ENCODE assay signal across 11 cellular contexts in the genomic region with DNA sequence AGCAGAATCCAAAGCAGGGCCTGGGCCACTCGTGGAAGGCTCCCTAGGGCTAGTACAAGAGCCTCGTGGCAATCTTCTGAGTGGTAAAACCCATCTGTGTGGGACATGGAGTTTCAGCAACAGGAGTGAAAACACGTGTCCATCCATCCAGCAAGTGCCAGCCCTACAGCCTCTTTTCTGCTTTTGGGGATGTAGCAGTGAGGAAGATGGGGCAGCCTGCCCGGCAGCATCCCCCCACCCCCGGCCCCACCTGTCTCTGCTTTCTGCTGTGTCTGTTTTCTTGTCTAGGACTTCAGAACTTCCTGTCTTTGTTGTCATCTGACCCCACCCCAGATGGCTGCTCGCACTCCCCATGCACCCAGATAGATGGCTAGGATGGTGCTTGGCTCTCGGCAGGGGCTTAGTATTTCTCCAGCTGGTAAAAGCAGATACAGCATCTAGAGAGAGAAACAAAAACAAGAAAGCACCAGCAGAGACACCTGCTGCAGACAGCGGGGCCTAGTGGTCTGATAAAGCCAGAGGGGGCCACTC. TPM values are rescaled to one million over a fixed set of nuclear protein-coding genes. Genes with fewer than 3 reads are reported as not detected.
DNase-seq lines count a peak whose midpoint lies in the region; ATAC-seq, FAIRE-seq and TF ChIP-seq lines count a peak whose summit lies in the region.
"Had no signal": no experiment of that assay in that cellular context is flagged by ENCODE, and none has a peak within 500 bp of the region (broad histone marks: within the 10 kb centered on the region; RNA-seq: fewer than 3 reads in every experiment).

No MANE protein-coding gene starts in this region.

- BruUV-seq in A673 (replicated peaks; lab: Mats Ljungman, UMichigan), result no TSS peak

- H3K9me3 Mint-ChIP-seq in astrocyte (ENCODE audit: unreplicated experiment) (no peaks in the 10 kb centered on the region), mesothelial cell of epicardium (no peaks in the 10 kb centered on the region)

- H3K4me1 ChIP-seq in A673 (ENCODE audit: insufficient read depth, low read length, poor library complexity, severe bottlenecking) (peaks cover 13% of the 10 kb centered on the region), HUES6 (ENCODE audit: control insufficient read depth, insufficient read depth, low read length) (no peaks in the 10 kb centered on the region), astrocyte (ENCODE audit: insufficient read depth, low read length) (peaks cover 19% of the 10 kb centered on the region), thyroid gland (peaks cover 12 to 41% of the 10 kb centered on the region in 2 donors)

- POLR2A ChIA-PET in A673 (lab: Charles Lee; ENCODE audit: low non-redundant PET), result no interaction called here

- no peak overlapping the region for H2AFZ ChIP-seq in astrocyte (ENCODE audit: low read depth, low read length)

- H3K27me3 ChIP-seq in A673 (replicated peaks; ENCODE audit: insufficient read depth, low read depth, low read length, poor library complexity), result no peaks in the 10 kb centered on the region
- no peaks in the 10 kb centered on the region for H3K27me3 ChIP-seq in HUES6 (ENCODE audit: control insufficient read depth, insufficient read depth, low read length)
- H3K27me3 ChIP-seq in astrocyte (ENCODE audit: insufficient read depth, low read length), result no peaks in the 10 kb centered on the region
- H3K27me3 ChIP-seq in thyroid gland, result no peaks in the 10 kb centered on the region

- TF ChIP-seq CTCF in A673 (conservative IDR thresholded peaks at IDR 0.05; ENCODE audit: low read depth, low read length), result no peak
- TF ChIP-seq CTCF in astrocyte (IDR thresholded peaks at IDR 0.05; ENCODE audit: insufficient read depth, low read depth, low read length), result no peak
- TF ChIP-seq CTCF in mesothelial cell of epicardium (IDR thresholded peaks at IDR 0.05; ENCODE audit: unreplicated experiment), result no peak
- no peak for TF ChIP-seq CTCF in thyroid gland (IDR thresholded peaks at IDR 0.05)

- intact Hi-C loops in A673 (cut with micrococcal nuclease; ENCODE audit: unreplicated experiment) (no loop called here), thyroid gland (cut with DNase I) (loop anchor here (2.0 to 10.0 kb wide), 2 partner anchors 21 to 51 kb away; partner anchors contain the start of gene UBE2J2)

- CTCF ChIA-PET in A673 (lab: Charles Lee), result no interaction called here

- H3K27ac Mint-ChIP-seq in astrocyte (ENCODE audit: unreplicated experiment) (no peak overlapping the region), mesothelial cell of epicardium (no peak overlapping the region)

- H3K4me3 ChIP-seq in A673 (ENCODE audit: low read depth, low read length, poor library complexity, severe bottlenecking) (peak overlapping the region; percentile 98), HUES6 (ENCODE audit: low read depth, low read length) (peak overlapping the region; percentile 99; the same call in 1 of the 2 replicates), astrocyte (ENCODE audit: insufficient read depth, low read depth, low read length) (no peak overlapping the region), thyroid gland (replicated peaks in 1 of 3) (peak overlapping the region in 1 of 3 donors; percentile 98)

- WGBS in thyroid gland, 2 donors, result 56 to 67% methylated on average over 8 of the region's 8 CpGs

- peaks cover 57% of the 10 kb centered on the region for H4K20me1 ChIP-seq in astrocyte (ENCODE audit: insufficient read depth, low read length)

- no peak for FAIRE-seq in astrocyte (lab: Jason Lieb, UNC)
- FAIRE-seq: colon had no signal

- H3K27ac ChIP-seq in A673 (ENCODE audit: low read depth, low read length, poor library complexity, severe bottlenecking) (no peak overlapping the region), HUES6 (ENCODE audit: low read depth, low read length) (no peak overlapping the region), astrocyte (ENCODE audit: low read depth, low read length) (no peak overlapping the region), thyroid gland (peak overlapping the region in 1 of 3 donors; percentile 76)

- ATAC-seq in GM18861 (IDR thresholded peaks at IDR 0.05; ENCODE audit: unreplicated experiment), result no peak
- ATAC-seq: left cardiac atrium had no signal

- peaks cover 54% of the 10 kb centered on the region for H3K79me2 ChIP-seq in astrocyte (ENCODE audit: insufficient read depth, low read length)

- H3K4me1 Mint-ChIP-seq in astrocyte (ENCODE audit: low read depth, unreplicated experiment), result peaks cover 17% of the 10 kb centered on the region
- peaks cover 17% of the 10 kb centered on the region for H3K4me1 Mint-ChIP-seq in mesothelial cell of epicardium

- H3K4me3 Mint-ChIP-seq in astrocyte (ENCODE audit: unreplicated experiment), result peak overlapping the region; percentile 80
- peak overlapping the region; percentile 63 for H3K4me3 Mint-ChIP-seq in mesothelial cell of epicardium

- no peak for TF ChIP-seq POLR2A in thyroid gland (IDR thresholded peaks at IDR 0.05)

- DNase-seq in A673 (ENCODE audit: low spot score) (no peak), astrocyte (ENCODE audit: low read depth) (no peak), mesothelial cell of epicardium (ENCODE audit: low spot score in 2 of 2, unreplicated experiment in 2 of 2) (no peak), SHP77 treated with DMSO at 0.1 percent for 48 hours (lab: John Stamatoyannopoulos, UW) (no peak), thyroid gland (no peak), superior temporal gyrus (ENCODE audit: extremely low spot score) (no peak)
- DNase-seq: left cardiac atrium, NCI-H2081 treated with DMSO at 0.1 percent for 48 hours had no signal

- H3K36me3 Mint-ChIP-seq in astrocyte (ENCODE audit: low read depth, unreplicated experiment) (no peaks in the 10 kb centered on the region), mesothelial cell of epicardium (no peaks in the 10 kb centered on the region)

- H3K36me3 ChIP-seq in A673 (ENCODE audit: insufficient read depth, low read length, poor library complexity, severe bottlenecking), result peaks cover 4% of the 10 kb centered on the region
- H3K36me3 ChIP-seq in HUES6 (ENCODE audit: control insufficient read depth, insufficient read depth, low read length), result peaks cover 9% of the 10 kb centered on the region
- H3K36me3 ChIP-seq in astrocyte (ENCODE audit: insufficient read depth, low read length), result no peaks in the 10 kb centered on the region
- peaks cover 6 to 12% of the 10 kb centered on the region in 2 donors for H3K36me3 ChIP-seq in thyroid gland

- peak overlapping the region; percentile 98 for H3K4me2 ChIP-seq in astrocyte (ENCODE audit: low read length)

- H3K27me3 Mint-ChIP-seq in astrocyte (ENCODE audit: low read depth, unreplicated experiment), result no peaks in the 10 kb centered on the region
- H3K27me3 Mint-ChIP-seq in mesothelial cell of epicardium (ENCODE audit: low read depth), result no peaks in the 10 kb centered on the region

- H3K9me3 ChIP-seq in A673 (ENCODE audit: low read depth, low read length, poor library complexity, severe bottlenecking), result no peaks in the 10 kb centered on the region
- no peaks in the 10 kb centered on the region for H3K9me3 ChIP-seq in HUES6 (ENCODE audit: control insufficient read depth, insufficient read depth, low read depth, low read length)
- no peaks in the 10 kb centered on the region for H3K9me3 ChIP-seq in astrocyte (ENCODE audit: insufficient read depth, low read depth, low read length)
- H3K9me3 ChIP-seq in thyroid gland, result no peaks in the 10 kb centered on the region

- H3K9ac ChIP-seq in HUES6 (ENCODE audit: low read length) (no peak overlapping the region), astrocyte (ENCODE audit: low read length) (peak overlapping the region; percentile 87)

RNA-seq across cellular contexts. Expression of gene CPTP, which starts 1.5 kb away (rescaled TPM):
- total RNA-seq in A673 (2021) (17.0 and 20.8 TPM in 2 replicates), astrocyte (25.6 and 28.5 TPM in 2 replicates), mesothelial cell of epicardium (17.8 to 19.3 TPM (median 18.5 TPM) in 3 replicates), thyroid gland (10 to 100 TPM; 16.7 to 37.3 (median 24.3) TPM)

RNA-seq across cellular contexts. Expression of gene INTS11, which starts 1.7 kb away (rescaled TPM):
- total RNA-seq in A673 (2021) (156 and 182 TPM in 2 replicates), astrocyte (75.9 and 84.8 TPM in 2 replicates), mesothelial cell of epicardium (163 to 165 TPM (median 165 TPM) in 3 replicates), thyroid gland (100 to 1,000 TPM in 2 of 4 donors, 10 to 100 TPM in 2; 68.9 to 116 (median 94.7) TPM)

RNA-seq across cellular contexts. Expression of gene TAS1R3, which starts 4.9 kb away (rescaled TPM):
- 0.21 and 0.39 TPM in 2 replicates for total RNA-seq in A673 (2021)
- 0.41 and 0.50 TPM in 2 replicates for total RNA-seq in astrocyte
- 0.98 to 1.0 TPM (median 1.00 TPM) in 3 replicates for total RNA-seq in mesothelial cell of epicardium
- total RNA-seq in thyroid gland, result 1 to 10 TPM in 2 of 4 donors, under 1 TPM in 2; 0.11 to 1.4 (median 0.68) TPM

RNA-seq across cellular contexts. Expression of gene PUSL1, which starts 17.7 kb away (rescaled TPM):
- total RNA-seq in A673 (2021) (28.5 and 31.3 TPM in 2 replicates), astrocyte (28.0 and 29.4 TPM in 2 replicates), mesothelial cell of epicardium (12.7 to 14.5 TPM (median 14.2 TPM) in 3 replicates), thyroid gland (10 to 100 TPM; 24.0 to 41.4 (median 28.0) TPM)

RNA-seq across cellular contexts. Expression of gene ACAP3, which starts 18.4 kb away (rescaled TPM):
- total RNA-seq in A673 (2021) (67.6 and 71.9 TPM in 2 replicates), astrocyte (60.2 and 64.0 TPM in 2 replicates), mesothelial cell of epicardium (85.5 to 97.3 TPM (median 91.0 TPM) in 3 replicates), thyroid gland (10 to 100 TPM; 31.6 to 51.2 (median 42.1) TPM)
